In genomic region chr3:156806698-156807097, GRCh38 we compare ENCODE assay signal across 21 cellular contexts. TPM values are rescaled to one million over a fixed set of nuclear protein-coding genes. Genes with fewer than 3 reads are reported as not detected.
"Had no signal": no experiment of that assay in that cellular context is flagged by ENCODE, and none has a peak within 500 bp of the region (broad histone marks: within the 10 kb centered on the region; RNA-seq: fewer than 3 reads in every experiment).

No MANE protein-coding gene starts in this region.

- H3K27me3 Mint-ChIP-seq: activated CD4-positive, alpha-beta T cell treated with anti-CD3 and anti-CD28 coated beads, Interleukin-2, amount 10 ng/mL, durations not matched to agents 24 days and 14 days; activated CD8-positive, alpha-beta T cell treated with anti-CD3 and anti-CD28 coated beads for 36 hours; activated T-cell treated with anti-CD3 and anti-CD28 coated beads, Interleukin-2, amount 50 U/mL, for 24 hours had no signal

- H3K4me3 ChIP-seq: ascending aorta, SJSA1 had no signal

- H3K4me3 Mint-ChIP-seq: activated CD4-positive, alpha-beta T cell treated with anti-CD3 and anti-CD28 coated beads, Interleukin-2, amount 10 ng/mL, durations not matched to agents 24 days and 14 days; activated CD8-positive, alpha-beta T cell treated with anti-CD3 and anti-CD28 coated beads for 36 hours; activated naive CD4-positive, alpha-beta T cell treated with anti-CD3 and anti-CD28 coated beads for 36 hours; activated T-cell treated with anti-CD3 and anti-CD28 coated beads, Interleukin-2, amount 50 U/mL, for 24 hours; T-helper 1 cell treated with Interleukin-12 subunit alpha and Interleukin-12 subunit beta and Interleukin-4 antibody, amounts not matched to agents 30 μg/mL and 1 μg/mL, for 36 hours; T-helper 2 cell treated with Interferon-gamma antibody and Interleukin-4, amounts not matched to agents 5 μg/mL and 100 μg/mL, for 36 hours had no signal

- H3K27ac Mint-ChIP-seq: activated CD4-positive, alpha-beta T cell treated with anti-CD3 and anti-CD28 coated beads, Interleukin-2, amount 10 ng/mL, durations not matched to agents 24 days and 14 days; activated CD8-positive, alpha-beta T cell treated with anti-CD3 and anti-CD28 coated beads for 36 hours; activated naive CD4-positive, alpha-beta T cell treated with anti-CD3 and anti-CD28 coated beads for 36 hours; activated T-cell treated with anti-CD3 and anti-CD28 coated beads, Interleukin-2, amount 50 U/mL, for 24 hours; T-helper 1 cell treated with Interleukin-12 subunit alpha and Interleukin-12 subunit beta and Interleukin-4 antibody, amounts not matched to agents 30 μg/mL and 1 μg/mL, for 36 hours; T-helper 2 cell treated with Interferon-gamma antibody and Interleukin-4, amounts not matched to agents 5 μg/mL and 100 μg/mL, for 36 hours had no signal

- H3K9me3 ChIP-seq: SJSA1, SK-N-SH had no signal

- H3K36me3 ChIP-seq: ascending aorta, SJSA1 had no signal

- H3K27me3 ChIP-seq: ascending aorta, SJSA1 had no signal

- ATAC-seq: activated CD8-positive, alpha-beta T cell treated with anti-CD3 and anti-CD28 coated beads for 36 hours; activated naive CD4-positive, alpha-beta T cell treated with anti-CD3 and anti-CD28 coated beads, Interleukin-2, amount 50 U/mL, for 72 hours; Panc1 had no signal

- H3K4me1 ChIP-seq: ascending aorta had no signal

- DNase-seq: activated CD4-positive, alpha-beta T cell treated with anti-CD3 and anti-CD28 coated beads, Interleukin-2, amount 10 ng/mL, durations not matched to agents 24 days and 14 days; activated CD4-positive, alpha-beta T cell treated with anti-CD3 and anti-CD28 coated beads, Interleukin-2, amount 50 U/mL, for 4 hours; activated CD8-positive, alpha-beta T cell treated with anti-CD3 and anti-CD28 coated beads for 36 hours; activated gamma-delta T cell treated with Interleukin-2 at 50 U/mL for 16 hours; activated naive CD4-positive, alpha-beta T cell treated with anti-CD3 and anti-CD28 coated beads for 36 hours; activated T-cell treated with anti-CD3 and anti-CD28 coated beads, Interleukin-2, amount 50 U/mL, for 24 hours; amygdala; NCI-H1048; NCI-H1436 treated with DMSO at 0.1 percent for 48 hours; NCI-H1694 treated with DMSO at 0.1 percent for 48 hours; NCI-H2029; NCI-H345; NCI-H524 treated with DMSO at 0.1 percent for 48 hours; SHP77 treated with DMSO at 0.1 percent for 48 hours; SK-N-SH had no signal

- H3K27ac ChIP-seq: ascending aorta, SJSA1 had no signal

RNA-seq across cellular contexts. Expression of gene LEKR1, which starts 19.5 kb away (rescaled TPM):
- total RNA-seq: ascending aorta had no signal
